19 cellular contexts compared by ENCODE assay signal in genomic region chr10:70442332-70442988, GRCh38. TPM values are rescaled to one million over a fixed set of nuclear protein-coding genes. Genes with fewer than 3 reads are reported as not detected.
DNase-seq lines count a peak whose midpoint lies in the region; ATAC-seq, FAIRE-seq and TF ChIP-seq lines count a peak whose summit lies in the region.
"Had no signal": no experiment of that assay in that cellular context is flagged by ENCODE, and none has a peak within 500 bp of the region (broad histone marks: within the 10 kb centered on the region; RNA-seq: fewer than 3 reads in every experiment).

No MANE protein-coding gene starts in this region.

- H3K36me3 ChIP-seq in bronchial epithelial cell (ENCODE audit: control insufficient read depth, insufficient read depth, low read length) (no peaks in the 10 kb centered on the region), transverse colon (no peaks in the 10 kb centered on the region)
- H3K36me3 ChIP-seq: prostate gland had no signal

- no peak overlapping the region for H3K4me3 ChIP-seq in bronchial epithelial cell (ENCODE audit: low read depth, low read length)
- H3K4me3 ChIP-seq in transverse colon = no peak overlapping the region
- H3K4me3 ChIP-seq: prostate gland had no signal

- peak; percentile 20 for DNase-seq in DMS79 treated with DMSO at 0.1 percent for 48 hours (lab: John Stamatoyannopoulos, UW)
- DNase-seq in DMS79 (lab: John Stamatoyannopoulos, UW) = no peak
- DNase-seq in bronchial epithelial cell (ENCODE audit: low read depth) = peak; percentile 63
- peak; percentile 51 for DNase-seq in iPS-NIHi11 (ENCODE audit: low spot score)
- peak; percentile 46 for DNase-seq in transverse colon
- DNase-seq in D341Med (ENCODE audit: low spot score) = no peak
- no peak for DNase-seq in activated CD4-positive, alpha-beta T cell treated with anti-CD3 and anti-CD28 coated beads, Interleukin-2, amount 50 U/mL, for 4 hours
- DNase-seq: activated gamma-delta T cell treated with Interleukin-2 at 50 U/mL for 16 hours; effector memory CD4-positive, alpha-beta T cell; GDM1; kidney glomerular epithelial cell; NCI-H187 treated with DMSO at 0.1 percent for 48 hours; NCI-H69 had no signal

- no peak for ATAC-seq in GM21723 (IDR thresholded peaks at IDR 0.05; ENCODE audit: unreplicated experiment)

- no peak for TF ChIP-seq POLR2A in transverse colon (IDR thresholded peaks at IDR 0.05)

- no peak for TF ChIP-seq CTCF in bronchial epithelial cell (IDR thresholded peaks at IDR 0.05; ENCODE audit: insufficient read depth, low read length, severe bottlenecking)
- TF ChIP-seq CTCF in transverse colon (IDR thresholded peaks at IDR 0.05) = no peak

- in situ Hi-C loops in transverse colon (cut with MboI; ENCODE audit: low pct_ligation_motif_present in 1 of 4, low pct_unique_long_range_greater_than_20kb in 1 of 4, low sequenced_read_pairs in 3 of 4) = no loop called here

- no peak for FAIRE-seq in bronchial epithelial cell (lab: Jason Lieb, UNC)
- FAIRE-seq: RCC 7860 had no signal

- H3K4me1 ChIP-seq in transverse colon = peaks cover 12 to 38% (median 23%) of the 10 kb centered on the region in 4 donors
- H3K4me1 ChIP-seq: prostate gland had no signal

- intact Hi-C loops in transverse colon (cut with DNase I; ENCODE audit: low total_unique reads) = no loop called here

- peaks cover 29% of the 10 kb centered on the region for H3K27me3 ChIP-seq in bronchial epithelial cell (ENCODE audit: control insufficient read depth, insufficient read depth, low read length)
- peaks cover 44% of the 10 kb centered on the region for H3K27me3 ChIP-seq in transverse colon

- H3K9me3 ChIP-seq in transverse colon = no peaks in the 10 kb centered on the region
- H3K9me3 ChIP-seq: prostate gland had no signal

- H3K27ac ChIP-seq in transverse colon = no peak overlapping the region
- H3K27ac ChIP-seq: 22Rv1, prostate gland, VCaP had no signal

- TF ChIP-seq EP300 in transverse colon (IDR thresholded peaks at IDR 0.05; ENCODE audit: low read depth) = no peak

- WGBS in transverse colon (ENCODE audit: low coverage in 1 of 2), 2 donors = 49 to 63% methylated on average over 3 to 6 of the region's 6 CpGs

RNA-seq across cellular contexts. Expression of gene NODAL, which starts 1.0 kb away (rescaled TPM):
- total RNA-seq in bronchial epithelial cell (under 0.01 TPM in 1 of 2 replicates, not detected in the other), transverse colon (not detected)
- total RNA-seq: fibroblast of villous mesenchyme, prostate gland had no signal

RNA-seq across cellular contexts. Expression of gene PALD1, which starts 36.1 kb away (rescaled TPM):
- total RNA-seq in bronchial epithelial cell (0.13 TPM in 1 of 2 replicates, not detected in the other), transverse colon (1 to 10 TPM; 1.4 to 5.2 (median 4.0) TPM)
- total RNA-seq: fibroblast of villous mesenchyme had no signal

RNA-seq across cellular contexts. Expression of gene EIF4EBP2, which starts 38.5 kb away (rescaled TPM):
- total RNA-seq in bronchial epithelial cell = 7.9 and 10.2 TPM in 2 replicates
- total RNA-seq in transverse colon = 100 to 1,000 TPM in 3 of 4 donors, 10 to 100 TPM in 1; 43.6 to 117 (median 110) TPM

Comparison
In these comparisons a context has a peak if more than half of its experiments do, and no peak if none do; other contexts are left out.
1. DNase-seq: peak in DMS79 treated with DMSO at 0.1 percent for 48 hours (single experiment), bronchial epithelial cell (single experiment), iPS-NIHi11 (single experiment) and transverse colon (single experiment); none in DMS79 (single experiment), D341Med (single experiment) and activated CD4-positive, alpha-beta T cell treated with anti-CD3 and anti-CD28 coated beads, Interleukin-2, amount 50 U/mL, for 4 hours (0 of 2).